34 cellular contexts compared by ENCODE assay signal in genomic region chr9:123530244-123530643, GRCh38.
"Had no signal": no experiment of that assay in that cellular context is flagged by ENCODE, and none has a peak within 500 bp of the region (broad histone marks: within the 10 kb centered on the region; RNA-seq: fewer than 3 reads in every experiment).

No MANE protein-coding gene starts in this region.

- H3K4me1 ChIP-seq: adrenal gland, ascending aorta, body of pancreas, breast epithelium had no signal

- H3K27ac ChIP-seq: adrenal gland, ascending aorta, body of pancreas, brain microvascular endothelial cell, breast epithelium, cardiac muscle cell had no signal

- H3K36me3 ChIP-seq: adrenal gland, ascending aorta, brain microvascular endothelial cell, breast epithelium, cardiac muscle cell had no signal

- H3K4me3 ChIP-seq: adrenal gland, ascending aorta, body of pancreas, breast epithelium, cardiac muscle cell had no signal

- DNase-seq: activated effector memory CD4-positive, alpha-beta T cell treated with anti-CD3 and anti-CD28 coated beads, Interleukin-2, amount 50 U/mL, for 16 hours; activated effector memory CD4-positive, alpha-beta T cell treated with Interleukin-2 at 50 U/mL for 16 hours; activated gamma-delta T cell; activated gamma-delta T cell treated with Interleukin-2 at 50 U/mL for 16 hours; activated naive CD4-positive, alpha-beta T cell; activated naive CD4-positive, alpha-beta T cell treated with anti-CD3 and anti-CD28 coated beads for 36 hours; activated naive CD4-positive, alpha-beta T cell treated with anti-CD3 and anti-CD28 coated beads, Interleukin-2, amount 10 ng/mL, durations not matched to agents 7 days and 5 days; activated naive CD4-positive, alpha-beta T cell treated with anti-CD3 and anti-CD28 coated beads, Interleukin-2, amount 50 U/mL, for 16 hours; activated naive CD4-positive, alpha-beta T cell treated with Interleukin-2 at 50 U/mL for 16 hours; activated naive CD8-positive, alpha-beta T cell treated with anti-CD3 and anti-CD28 coated beads for 36 hours; activated naive CD8-positive, alpha-beta T cell treated with anti-CD3 and anti-CD28 coated beads, Interleukin-2, amount 10 ng/mL, durations not matched to agents 7 days and 5 days; activated naive CD8-positive, alpha-beta T cell treated with anti-CD3 and anti-CD28 coated beads, Interleukin-2, amount 50 U/mL, for 24 hours; activated T-cell treated with anti-CD3 and anti-CD28 coated beads, Interleukin-2, amount 50 U/mL, for 1 hour; activated T-cell treated with anti-CD3 and anti-CD28 coated beads, Interleukin-2, amount 50 U/mL, for 24 hours; activated T-cell treated with anti-CD3 and anti-CD28 coated beads, Interleukin-2, amount 50 U/mL, for 4 hours; activated T-cell treated with anti-CD3 and anti-CD28 coated beads, Interleukin-2, amount 50 U/mL, for 48 hours; activated T-cell treated with anti-CD3 and anti-CD28 coated beads, Interleukin-2, amount 50 U/mL, for 72 hours; adrenal gland; amniotic stem cell; amygdala; anterior cingulate cortex; aorta; body of pancreas; brain microvascular endothelial cell; caudate nucleus; central memory CD4-positive, alpha-beta T cell; cerebellar nuclear complex had no signal

- FAIRE-seq: astrocyte, bronchial epithelial cell had no signal

- H3K27me3 ChIP-seq: adrenal gland, ascending aorta, body of pancreas, brain microvascular endothelial cell, breast epithelium, cardiac muscle cell had no signal

- ATAC-seq: activated naive CD4-positive, alpha-beta T cell treated with anti-CD3 and anti-CD28 coated beads, Interleukin-2, amount 50 U/mL, for 72 hours; activated naive CD8-positive, alpha-beta T cell treated with anti-CD3 and anti-CD28 coated beads, Interleukin-2, amount 50 U/mL, for 24 hours; activated T-cell treated with anti-CD3 and anti-CD28 coated beads, Interleukin-2, amount 50 U/mL, for 4 hours; activated T-cell treated with anti-CD3 and anti-CD28 coated beads, Interleukin-2, amount 50 U/mL, for 72 hours; activated T-helper 17 cell treated with anti-CD3 and anti-CD28 coated beads, Interleukin-2, amount 50 U/mL, for 72 hours; body of pancreas had no signal

- H3K9me3 ChIP-seq: body of pancreas had no signal
